In genomic region chr6:49522710-49523593, GRCh38 we compare ENCODE assay signal across 1 cellular context.
A peak's percentile ranks its signal among the peaks of the same experiment; 100 is the strongest.
TF ChIP-seq lines count a peak whose summit lies in the region.

No MANE protein-coding gene starts in this region.

TF ChIP-seq in HepG2, 621 proteins besides CTCF, POLR2A, EP300 and RAD21 (continued from another document and continues in another):
- peak in 1 of 2 experiments; percentile 80; a peak in 2 of 4 replicates for TF ChIP-seq REST (IDR thresholded peaks at IDR 0.05; ENCODE audit: borderline replicate concordance in 1 of 2, low read depth in 1 of 2, low read length in 2 of 2)
- TF ChIP-seq KAT8 (CRISPR knock-in tag; IDR thresholded peaks at IDR 0.05), result peak; percentile 80
- TF ChIP-seq SP1 (IDR thresholded peaks at IDR 0.05), result no peak
- TF ChIP-seq SP1 (CRISPR knock-in tag; IDR thresholded peaks at IDR 0.05), result no peak
- TF ChIP-seq HES4 (CRISPR knock-in tag; IDR thresholded peaks at IDR 0.05; ENCODE audit: borderline replicate concordance), result no peak
- peak; percentile 97 for TF ChIP-seq HNF4G (IDR thresholded peaks at IDR 0.05; ENCODE audit: borderline replicate concordance, low read depth, low read length)
- peak; percentile 79; the same call in 1 of the 2 replicates for TF ChIP-seq HNF4G (CRISPR knock-in tag; IDR thresholded peaks at IDR 0.05; ENCODE audit: borderline replicate concordance, low read depth)
- peak; percentile 97 for TF ChIP-seq ZBTB39 (CRISPR knock-in tag; IDR thresholded peaks at IDR 0.05)
- no peak for TF ChIP-seq MAZ (IDR thresholded peaks at IDR 0.05; ENCODE audit: borderline replicate concordance, low read depth, low read length)
- 0 out of 2 replicates have a peak, but pooled peaks have one; percentile 41 for TF ChIP-seq MAZ (CRISPR knock-in tag; IDR thresholded peaks at IDR 0.05; ENCODE audit: low read depth)
- TF ChIP-seq RARA (CRISPR knock-in tag; IDR thresholded peaks at IDR 0.05), result peak; percentile 88
- no peak for TF ChIP-seq ZUFSP (CRISPR knock-in tag; IDR thresholded peaks at IDR 0.05; ENCODE audit: borderline replicate concordance)
- no peak for TF ChIP-seq ZNF251 (CRISPR knock-in tag; IDR thresholded peaks at IDR 0.05)
- TF ChIP-seq HMGXB3 (CRISPR knock-in tag; IDR thresholded peaks at IDR 0.05; ENCODE audit: borderline replicate concordance), result no peak; the same call in 1 of the 2 replicates
- TF ChIP-seq ZNF343 (CRISPR knock-in tag; IDR thresholded peaks at IDR 0.05), result 0 out of 2 replicates have a peak, but pooled peaks have one; percentile 53
- peak; percentile 69 for TF ChIP-seq THAP11 (CRISPR knock-in tag; IDR thresholded peaks at IDR 0.05)
- 0 out of 2 replicates have a peak, but pooled peaks have one; percentile 37 for TF ChIP-seq NFYB (CRISPR knock-in tag; IDR thresholded peaks at IDR 0.05)
- 0 out of 2 replicates have a peak, but pooled peaks have one; percentile 41 for TF ChIP-seq PRDM15 (CRISPR knock-in tag; IDR thresholded peaks at IDR 0.05)
- no peak for TF ChIP-seq ZBTB40 (IDR thresholded peaks at IDR 0.05)
- no peak; the same call in 1 of the 2 replicates for TF ChIP-seq ZBTB40 (CRISPR knock-in tag; IDR thresholded peaks at IDR 0.05)
- TF ChIP-seq HMGXB4 (CRISPR knock-in tag; IDR thresholded peaks at IDR 0.05; ENCODE audit: borderline replicate concordance in 1 of 2, low read depth in 1 of 2), result peak in 1 of 2 experiments; percentile 65; a peak in 1 of 4 replicates
- TF ChIP-seq GATA4 (IDR thresholded peaks at IDR 0.05; ENCODE audit: borderline replicate concordance, low read depth), result peak; percentile 99
- TF ChIP-seq PHF8 (CRISPR knock-in tag; IDR thresholded peaks at IDR 0.05), result no peak
- TF ChIP-seq ZNF205 (CRISPR knock-in tag; IDR thresholded peaks at IDR 0.05), result peak; percentile 43; the same call in 1 of the 2 replicates
